Comparison of ENCODE assay signal across 1 cellular context in genomic region chr3:135582800-135583199, GRCh38.
TF ChIP-seq lines count a peak whose summit lies in the region.

No MANE protein-coding gene starts in this region.

TF ChIP-seq in H1, 55 proteins besides CTCF, POLR2A, EP300 and RAD21:
- TF ChIP-seq SP2 (IDR thresholded peaks at IDR 0.05; ENCODE audit: low read length) (no peak), TCF12 (IDR thresholded peaks at IDR 0.05; ENCODE audit: low read depth, low read length) (no peak), SAP30 (IDR thresholded peaks at IDR 0.05; ENCODE audit: insufficient read depth, insufficient replicate concordance, low read length) (no peak), USF2 (IDR thresholded peaks at IDR 0.05; ENCODE audit: low read length) (no peak), SIRT6 (IDR thresholded peaks at IDR 0.05; ENCODE audit: low read length) (no peak), ATF2 (IDR thresholded peaks at IDR 0.05; ENCODE audit: low read length) (no peak)
